1 cellular context compared by ENCODE assay signal in genomic region chr5:178323961-178324360, GRCh38.
TF ChIP-seq lines count a peak whose summit lies in the region.

No MANE protein-coding gene starts in this region.

TF ChIP-seq in HepG2, 621 proteins besides CTCF, POLR2A, EP300 and RAD21 (continued from another document):
- no peak for TF ChIP-seq ZNF142 (CRISPR knock-in tag; IDR thresholded peaks at IDR 0.05)
- no peak for TF ChIP-seq ZNF343 (CRISPR knock-in tag; IDR thresholded peaks at IDR 0.05)
